Comparison of ENCODE assay signal across 20 cellular contexts in the genomic region with DNA sequence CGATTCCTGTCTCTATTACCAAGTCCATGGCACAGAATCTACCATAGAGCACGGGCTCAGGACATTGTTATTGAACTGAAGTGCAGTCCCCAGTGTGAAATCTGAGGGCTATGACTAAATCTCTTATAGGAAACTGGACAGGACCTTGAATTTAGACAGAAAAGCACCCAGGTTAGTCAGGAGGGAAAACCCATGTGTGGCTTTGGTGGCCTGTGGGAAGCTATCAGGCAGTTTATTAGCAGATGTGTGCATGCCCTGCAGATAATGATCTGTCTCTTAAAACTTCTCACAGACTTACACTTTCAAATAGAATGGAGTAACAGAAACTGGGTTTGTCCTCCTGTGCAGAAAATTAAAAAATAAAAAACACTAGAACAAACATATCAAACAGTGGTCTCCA.
DNase-seq lines count a peak whose midpoint lies in the region; ATAC-seq and TF ChIP-seq lines count a peak whose summit lies in the region.
"Had no signal": no experiment of that assay in that cellular context is flagged by ENCODE, and none has a peak within 500 bp of the region (broad histone marks: within the 10 kb centered on the region; RNA-seq: fewer than 3 reads in every experiment).

No MANE protein-coding gene starts in this region.

- no peaks in the 10 kb centered on the region for H3K9me3 ChIP-seq in DND-41 (ENCODE audit: insufficient read depth, low read length, severe bottlenecking)
- H3K9me3 ChIP-seq: lower lobe of right lung, tibial nerve had no signal

- no peak overlapping the region for H3K27ac ChIP-seq in DND-41 (ENCODE audit: low read length)
- H3K27ac ChIP-seq: 22Rv1, coronary artery, lower lobe of right lung, tibial nerve had no signal

- ATAC-seq in DND-41 (ENCODE audit: insufficient read depth, low read depth) (peak; percentile 52; the same call in 1 of the 3 replicates), GM18907 (IDR thresholded peaks at IDR 0.05; ENCODE audit: unreplicated experiment) (peak; percentile 85), HG02623 (IDR thresholded peaks at IDR 0.05; ENCODE audit: unreplicated experiment) (peak; percentile 45), HG03354 (IDR thresholded peaks at IDR 0.05; ENCODE audit: poor library complexity, severe bottlenecking, unreplicated experiment) (peak; percentile 45), HG03571 (IDR thresholded peaks at IDR 0.05; ENCODE audit: unreplicated experiment) (no peak)
- ATAC-seq: activated CD8-positive, alpha-beta T cell treated with anti-CD3 and anti-CD28 coated beads for 36 hours; lower lobe of right lung; sciatic nerve; stimulated activated naive CD8-positive, alpha-beta T cell treated with anti-CD3 and anti-CD28 coated beads, Interleukin-15, amount 100 ng/mL, for 72 hours had no signal

- H3K27me3 ChIP-seq in DND-41 (ENCODE audit: insufficient read depth, low read length, poor library complexity), result peaks cover 5% of the 10 kb centered on the region
- H3K27me3 ChIP-seq: tibial nerve had no signal

- no peak overlapping the region for H3K4me3 ChIP-seq in DND-41 (ENCODE audit: low read depth in 1 of 2, low read length in 2 of 2)
- H3K4me3 ChIP-seq: coronary artery, lower lobe of right lung, tibial nerve had no signal

- H3K4me2 ChIP-seq in DND-41 (ENCODE audit: insufficient read depth, low read length), result no peak overlapping the region

- no peaks in the 10 kb centered on the region for H3K36me3 ChIP-seq in DND-41 (ENCODE audit: insufficient read depth, low read length)
- H3K36me3 ChIP-seq: lower lobe of right lung, tibial nerve had no signal

- H3K79me2 ChIP-seq in DND-41 (ENCODE audit: insufficient read depth, low read length), result no peaks in the 10 kb centered on the region

- H3K4me1 ChIP-seq in DND-41 (ENCODE audit: insufficient read depth, low read length), result no peaks in the 10 kb centered on the region
- H3K4me1 ChIP-seq: lower lobe of right lung, tibial nerve had no signal

- no peaks in the 10 kb centered on the region for H4K20me1 ChIP-seq in DND-41 (ENCODE audit: insufficient read depth, low read length)

- no peak for TF ChIP-seq CTCF in DND-41 (IDR thresholded peaks at IDR 0.05; ENCODE audit: borderline replicate concordance, extremely low read depth, low read length, poor library complexity, severe bottlenecking)

- DNase-seq in DND-41 (peak; percentile 20), activated gamma-delta T cell (lab: John Stamatoyannopoulos, UW) (no peak), GF-D8 (lab: John Stamatoyannopoulos, UW) (no peak), MV-4-11 (lab: John Stamatoyannopoulos, UW) (no peak)
- DNase-seq: activated CD8-positive, alpha-beta T cell treated with anti-CD3 and anti-CD28 coated beads for 36 hours; activated naive CD4-positive, alpha-beta T cell; CD4-positive, alpha-beta T cell; DMS 273 treated with DMSO at 0.1 percent for 48 hours; kidney; lower lobe of right lung; NCI-H1694; stimulated activated naive CD8-positive, alpha-beta T cell treated with anti-CD3 and anti-CD28 coated beads, Interleukin-15, amount 100 ng/mL, for 72 hours had no signal

- H2AFZ ChIP-seq in DND-41 (ENCODE audit: low read depth, low read length), result no peak overlapping the region

- no peak overlapping the region for H3K9ac ChIP-seq in DND-41 (ENCODE audit: low read depth, low read length)
